8 cellular contexts compared by ENCODE assay signal in the genomic region with DNA sequence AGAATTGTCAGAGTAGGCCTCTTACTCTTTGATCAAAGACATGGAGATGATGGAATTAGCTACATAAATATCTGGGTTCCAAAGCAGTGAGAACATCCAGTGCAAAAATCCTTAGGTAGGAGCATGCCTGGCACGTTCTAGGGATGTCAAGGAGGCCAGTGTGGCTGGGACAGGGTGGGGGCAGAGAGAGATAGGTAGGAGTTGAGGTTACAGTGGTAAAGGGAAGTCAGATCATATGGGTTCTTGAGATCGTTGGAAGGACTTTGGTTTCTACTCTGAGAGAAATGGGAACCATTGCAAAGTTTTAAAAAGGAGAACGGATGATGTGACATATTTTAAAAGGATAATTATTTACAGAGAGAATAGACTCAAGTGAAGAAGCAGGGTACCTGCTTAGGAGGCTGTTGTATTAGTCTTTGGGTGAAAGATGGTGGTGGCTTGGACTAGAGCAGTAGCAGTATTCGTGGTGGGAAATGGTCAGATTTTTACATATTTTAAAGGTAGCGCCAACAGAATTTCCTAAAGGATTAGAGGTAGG. TPM values are rescaled to one million over a fixed set of nuclear protein-coding genes. Genes with fewer than 3 reads are reported as not detected.
DNase-seq lines count a peak whose midpoint lies in the region; ATAC-seq and TF ChIP-seq lines count a peak whose summit lies in the region.

No MANE protein-coding gene starts in this region.

- intact Hi-C loops in activated B cell treated with CpG ODN at 0.5 μM for 24 hours (cut with micrococcal nuclease) = loop anchor here (1.0 to 2.0 kb wide), 10 partner anchors 14 to 498 kb away; no protein-coding TSS in a partner anchor

- H3K27me3 Mint-ChIP-seq in activated B cell treated with CpG ODN at 0.5 μM for 24 hours = no peaks in the 10 kb centered on the region

- H3K79me2 ChIP-seq in SK-N-SH (ENCODE audit: insufficient read depth) = no peaks in the 10 kb centered on the region

- H3K4me3 ChIP-seq in SK-N-SH (ENCODE audit: low read depth in 2 of 2, low read length in 1 of 2) = no peak overlapping the region

- peaks cover 0 to 4% of the 10 kb centered on the region in 2 experiments; a peak in 1 of 4 replicates for H3K4me1 ChIP-seq in SK-N-SH (ENCODE audit: control insufficient read depth in 1 of 2, insufficient read depth in 2 of 2, low read depth in 1 of 2, low read length in 1 of 2)

- peak overlapping the region; percentile 25 for H3K4me3 Mint-ChIP-seq in activated B cell treated with CpG ODN at 0.5 μM for 24 hours
- peak overlapping the region; percentile 1 for H3K4me3 Mint-ChIP-seq in stimulated activated effector memory CD8-positive, alpha-beta T cell treated with anti-CD3 and anti-CD28 coated beads, Interleukin-12 subunit alpha, Interleukin-12 subunit beta, amount 100 ng/mL, for 72 hours

- no peaks in the 10 kb centered on the region for H3K9me3 ChIP-seq in SK-N-SH

- 85% methylated on average over 5 of the region's 5 CpGs for WGBS in SK-N-SH (ENCODE audit: low lambda C conversion rate)

- no peak for ATAC-seq in SK-N-SH treated with all-trans-retinoic acid at 6 μM for 48 hours
- peak; percentile 16 for ATAC-seq in HG02981 (IDR thresholded peaks at IDR 0.05; ENCODE audit: unreplicated experiment)
- ATAC-seq in activated B cell treated with CpG ODN at 0.5 μM for 24 hours (ENCODE audit: low read depth) = peak; percentile 3
- ATAC-seq in stimulated activated effector memory CD8-positive, alpha-beta T cell treated with anti-CD3 and anti-CD28 coated beads, Interleukin-12 subunit alpha, Interleukin-12 subunit beta, amount 100 ng/mL, for 72 hours = peak; percentile 20

- H3K4me1 Mint-ChIP-seq in activated B cell treated with CpG ODN at 0.5 μM for 24 hours = peaks cover 62% of the 10 kb centered on the region
- H3K4me1 Mint-ChIP-seq in stimulated activated effector memory CD8-positive, alpha-beta T cell treated with anti-CD3 and anti-CD28 coated beads, Interleukin-12 subunit alpha, Interleukin-12 subunit beta, amount 100 ng/mL, for 72 hours = peaks cover 47% of the 10 kb centered on the region

- H3K36me3 Mint-ChIP-seq in activated B cell treated with CpG ODN at 0.5 μM for 24 hours (ENCODE audit: low read depth) = no peaks in the 10 kb centered on the region
- H3K36me3 Mint-ChIP-seq in stimulated activated effector memory CD8-positive, alpha-beta T cell treated with anti-CD3 and anti-CD28 coated beads, Interleukin-12 subunit alpha, Interleukin-12 subunit beta, amount 100 ng/mL, for 72 hours = peaks cover 13% of the 10 kb centered on the region

- no peak for TF ChIP-seq RAD21 in SK-N-SH (IDR thresholded peaks at IDR 0.05; ENCODE audit: low read length)

- POLR2A ChIA-PET in SK-N-SH (lab: Yijun Ruan, JAX) = no interaction called here
- POLR2A ChIA-PET in activated B cell treated with CpG ODN at 0.5 μM for 24 hours (lab: Charles Lee) = interaction anchor here (0.7 to 3.5 kb wide), 4 partner anchors 47 to 178 kb away, joined by 3 to 41 read pairs (median 4); a partner anchor contains a TSS

- no peak overlapping the region for H3K9ac ChIP-seq in SK-N-SH

- H3K27me3 ChIP-seq in SK-N-SH (ENCODE audit: insufficient read depth) = no peaks in the 10 kb centered on the region

- H3K9me3 Mint-ChIP-seq in activated B cell treated with CpG ODN at 0.5 μM for 24 hours = peaks cover 5% of the 10 kb centered on the region
- peaks cover 4% of the 10 kb centered on the region for H3K9me3 Mint-ChIP-seq in stimulated activated effector memory CD8-positive, alpha-beta T cell treated with anti-CD3 and anti-CD28 coated beads, Interleukin-12 subunit alpha, Interleukin-12 subunit beta, amount 100 ng/mL, for 72 hours

- CTCF ChIA-PET in SK-N-SH (lab: Yijun Ruan, JAX) (no interaction called here), activated B cell treated with CpG ODN at 0.5 μM for 24 hours (lab: Charles Lee) (interaction anchor here (1.0 kb wide), 1 partner anchor 47 kb away, joined by 5 read pairs; a partner anchor contains a TSS)

- peak overlapping the region; percentile 24; the same call in 1 of the 2 replicates for H2AFZ ChIP-seq in SK-N-SH (ENCODE audit: low read depth)

- peak overlapping the region in 1 of 2 experiments; percentile 60; a peak in 2 of 4 replicates for H3K27ac ChIP-seq in SK-N-SH (ENCODE audit: low read depth in 2 of 2, low read length in 1 of 2)

- H3K36me3 ChIP-seq in SK-N-SH (replicated peaks in 1 of 2; ENCODE audit: control insufficient read depth in 1 of 2, insufficient read depth in 2 of 2, low read length in 1 of 2) = no peaks in the 10 kb centered on the region

- peak overlapping the region; percentile 96 for H3K27ac Mint-ChIP-seq in activated B cell treated with CpG ODN at 0.5 μM for 24 hours
- H3K27ac Mint-ChIP-seq in stimulated activated effector memory CD8-positive, alpha-beta T cell treated with anti-CD3 and anti-CD28 coated beads, Interleukin-12 subunit alpha, Interleukin-12 subunit beta, amount 100 ng/mL, for 72 hours = peak overlapping the region; percentile 89

- DNase-seq in SK-N-SH (no peak), activated B cell treated with CpG ODN at 0.5 μM for 24 hours (no peak), AG08396 (ENCODE audit: low spot score) (no peak), NCI-H1105 treated with DMSO at 0.1 percent for 48 hours (lab: John Stamatoyannopoulos, UW) (no peak), HT-29 (ENCODE audit: low spot score) (no peak)
- no peak for DNase-seq in stimulated activated effector memory CD8-positive, alpha-beta T cell treated with anti-CD3 and anti-CD28 coated beads, Interleukin-12 subunit alpha, Interleukin-12 subunit beta, amount 100 ng/mL, for 72 hours (ENCODE audit: low spot score in 2 of 2)

- peaks cover 4% of the 10 kb centered on the region for H3F3A ChIP-seq in SK-N-SH (replicated peaks; ENCODE audit: insufficient read depth)

- no peak for TF ChIP-seq EP300 in SK-N-SH (IDR thresholded peaks at IDR 0.05; ENCODE audit: borderline replicate concordance in 1 of 2, low read depth in 1 of 2, low read length in 1 of 2)

- H3K4me2 ChIP-seq in SK-N-SH = no peak overlapping the region

- TF ChIP-seq CTCF in SK-N-SH (IDR thresholded peaks at IDR 0.05) = no peak
- no peak for TF ChIP-seq CTCF in activated B cell treated with CpG ODN at 0.5 μM for 24 hours (IDR thresholded peaks at IDR 0.05)

- H4K20me1 ChIP-seq in SK-N-SH (ENCODE audit: insufficient read depth) = no peaks in the 10 kb centered on the region

- no peaks in the 10 kb centered on the region for H3K9me2 ChIP-seq in SK-N-SH

TF ChIP-seq in SK-N-SH, 30 proteins besides CTCF, POLR2A, EP300 and RAD21 (continues in another document):
- no peak for TF ChIP-seq YY1 (IDR thresholded peaks at IDR 0.05; ENCODE audit: low read depth)
- no peak for TF ChIP-seq TEAD4 (IDR thresholded peaks at IDR 0.05; ENCODE audit: borderline replicate concordance, insufficient read depth)
- TF ChIP-seq MXI1 (IDR thresholded peaks at IDR 0.05; ENCODE audit: low read depth, low read length) = no peak
- no peak for TF ChIP-seq FOXJ3 (CRISPR knock-in tag; IDR thresholded peaks at IDR 0.05)
- no peak for TF ChIP-seq SMC3 (IDR thresholded peaks at IDR 0.05; ENCODE audit: low read depth, low read length)
- no peak for TF ChIP-seq RCOR1 (IDR thresholded peaks at IDR 0.05; ENCODE audit: low read length)
- TF ChIP-seq TCF12 (IDR thresholded peaks at IDR 0.05) = no peak
- TF ChIP-seq, protein P1, sequence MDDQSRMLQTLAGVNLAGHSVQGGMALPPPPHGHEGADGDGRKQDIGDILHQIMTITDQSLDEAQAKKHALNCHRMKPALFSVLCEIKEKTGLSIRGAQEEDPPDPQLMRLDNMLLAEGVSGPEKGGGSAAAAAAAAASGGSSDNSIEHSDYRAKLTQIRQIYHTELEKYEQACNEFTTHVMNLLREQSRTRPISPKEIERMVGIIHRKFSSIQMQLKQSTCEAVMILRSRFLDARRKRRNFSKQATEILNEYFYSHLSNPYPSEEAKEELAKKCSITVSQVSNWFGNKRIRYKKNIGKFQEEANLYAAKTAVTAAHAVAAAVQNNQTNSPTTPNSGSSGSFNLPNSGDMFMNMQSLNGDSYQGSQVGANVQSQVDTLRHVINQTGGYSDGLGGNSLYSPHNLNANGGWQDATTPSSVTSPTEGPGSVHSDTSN (IDR thresholded peaks at IDR 0.05) = no peak

TF ChIP-seq in SK-N-SH treated with all-trans-retinoic acid at 6 μM for 48 hours, 23 proteins besides CTCF, POLR2A, EP300 and RAD21 (continues in another document):
- TF ChIP-seq ISL1 (CRISPR knock-in tag; IDR thresholded peaks at IDR 0.05) (no peak), ARNTL (CRISPR knock-in tag; IDR thresholded peaks at IDR 0.05; ENCODE audit: borderline replicate concordance, low read depth) (no peak), BACH2 (CRISPR knock-in tag; IDR thresholded peaks at IDR 0.05; ENCODE audit: borderline replicate concordance) (no peak), TCF4 (CRISPR knock-in tag; IDR thresholded peaks at IDR 0.05; ENCODE audit: borderline replicate concordance) (no peak), SNAI2 (CRISPR knock-in tag; IDR thresholded peaks at IDR 0.05) (no peak)
- TF ChIP-seq, protein P2, sequence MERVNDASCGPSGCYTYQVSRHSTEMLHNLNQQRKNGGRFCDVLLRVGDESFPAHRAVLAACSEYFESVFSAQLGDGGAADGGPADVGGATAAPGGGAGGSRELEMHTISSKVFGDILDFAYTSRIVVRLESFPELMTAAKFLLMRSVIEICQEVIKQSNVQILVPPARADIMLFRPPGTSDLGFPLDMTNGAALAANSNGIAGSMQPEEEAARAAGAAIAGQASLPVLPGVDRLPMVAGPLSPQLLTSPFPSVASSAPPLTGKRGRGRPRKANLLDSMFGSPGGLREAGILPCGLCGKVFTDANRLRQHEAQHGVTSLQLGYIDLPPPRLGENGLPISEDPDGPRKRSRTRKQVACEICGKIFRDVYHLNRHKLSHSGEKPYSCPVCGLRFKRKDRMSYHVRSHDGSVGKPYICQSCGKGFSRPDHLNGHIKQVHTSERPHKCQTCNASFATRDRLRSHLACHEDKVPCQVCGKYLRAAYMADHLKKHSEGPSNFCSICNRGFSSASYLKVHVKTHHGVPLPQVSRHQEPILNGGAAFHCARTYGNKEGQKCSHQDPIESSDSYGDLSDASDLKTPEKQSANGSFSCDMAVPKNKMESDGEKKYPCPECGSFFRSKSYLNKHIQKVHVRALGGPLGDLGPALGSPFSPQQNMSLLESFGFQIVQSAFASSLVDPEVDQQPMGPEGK (CRISPR knock-in tag; IDR thresholded peaks at IDR 0.05; ENCODE audit: borderline replicate concordance) = no peak

RNA-seq across cellular contexts. Expression of a gene that starts 47.5 kb away (rescaled TPM):
- polyA plus RNA-seq in SK-N-SH (2012; rRNA removed) = 2.9 and 4.3 TPM in 2 replicates
- 4.8 and 6.1 TPM in 2 replicates for polyA plus RNA-seq in SK-N-SH (2012; cell fraction: cytosol; rRNA removed)
- 10.1 and 10.3 TPM in 2 replicates for polyA plus RNA-seq in SK-N-SH (2012; cell fraction: nucleus; rRNA removed)
- total RNA-seq in activated B cell treated with CpG ODN at 0.5 μM for 24 hours = 110 and 136 TPM in 2 replicates
- 19.1 and 29.3 TPM in 2 replicates for total RNA-seq in HT-29 (2014; rRNA removed; shearing (Covaris generic))
